ENCODE assay signal across 22 cellular contexts in genomic region chr19:30006206-30006605, GRCh38.
DNase-seq lines count a peak whose midpoint lies in the region; ATAC-seq and TF ChIP-seq lines count a peak whose summit lies in the region.
"Had no signal": no experiment of that assay in that cellular context is flagged by ENCODE, and none has a peak within 500 bp of the region (broad histone marks: within the 10 kb centered on the region; RNA-seq: fewer than 3 reads in every experiment).

No MANE protein-coding gene starts in this region.

- no peak overlapping the region for H3K4me2 ChIP-seq in mammary epithelial cell (ENCODE audit: insufficient read depth, low read depth, low read length)

- intact Hi-C loops in MCF 10A (cut with micrococcal nuclease) (no loop called here), mammary epithelial cell (cut with micrococcal nuclease) (no loop called here)

- no peak overlapping the region for H2AFZ ChIP-seq in mammary epithelial cell (ENCODE audit: low read depth, low read length)

- H3K4me1 Mint-ChIP-seq in MCF 10A (ENCODE audit: insufficient read depth, unreplicated experiment), result no peaks in the 10 kb centered on the region
- H3K4me1 Mint-ChIP-seq in T-helper 1 cell treated with Interleukin-12 subunit alpha and Interleukin-12 subunit beta and Interleukin-4 antibody, amounts not matched to agents 30 μg/mL and 1 μg/mL, for 36 hours (ENCODE audit: low read depth), result peaks cover 25% of the 10 kb centered on the region
- peaks cover 39% of the 10 kb centered on the region for H3K4me1 Mint-ChIP-seq in activated naive CD8-positive, alpha-beta T cell treated with anti-CD3 and anti-CD28 coated beads, Interleukin-2, amount 50 U/mL, for 24 hours

- peak overlapping the region; percentile 23 for H3K27ac Mint-ChIP-seq in MCF 10A (ENCODE audit: low read depth, unreplicated experiment)
- peak overlapping the region; percentile 80 for H3K27ac Mint-ChIP-seq in T-helper 1 cell treated with Interleukin-12 subunit alpha and Interleukin-12 subunit beta and Interleukin-4 antibody, amounts not matched to agents 30 μg/mL and 1 μg/mL, for 36 hours
- H3K27ac Mint-ChIP-seq in activated naive CD8-positive, alpha-beta T cell treated with anti-CD3 and anti-CD28 coated beads, Interleukin-2, amount 50 U/mL, for 24 hours, result peak overlapping the region; percentile 28
- H3K27ac Mint-ChIP-seq: endodermal cell had no signal

- no peak for TF ChIP-seq CTCF in MCF 10A (IDR thresholded peaks at IDR 0.05; ENCODE audit: unreplicated experiment)
- TF ChIP-seq CTCF in mammary epithelial cell (conservative IDR thresholded peaks at IDR 0.05 in 1 of 2, IDR thresholded peaks at IDR 0.05 in 1 of 2; ENCODE audit: extremely low read depth in 1 of 2, insufficient read depth in 1 of 2, low read depth in 1 of 2, low read length in 2 of 2), result no peak

- in situ Hi-C loops in mammary epithelial cell (cut with MboI; ENCODE audit: low sequenced_read_pairs in 2 of 2), result no loop called here

- H3K9me3 ChIP-seq in mammary epithelial cell (replicated peaks; ENCODE audit: insufficient read depth, low read length), result no peaks in the 10 kb centered on the region
- H3K9me3 ChIP-seq: Caco-2, left lung, neutrophil, thoracic aorta had no signal

- no TSS peak for BruUV-seq in MCF 10A (replicated peaks; lab: Mats Ljungman, UMichigan)
- no TSS peak for BruUV-seq in mammary epithelial cell (replicated peaks; lab: Mats Ljungman, UMichigan)

- peaks cover 13% of the 10 kb centered on the region for H3K36me3 ChIP-seq in mammary epithelial cell (ENCODE audit: insufficient read depth, low read length)

- H3K4me3 Mint-ChIP-seq in MCF 10A (ENCODE audit: unreplicated experiment), result no peak overlapping the region
- peak overlapping the region; percentile 67 for H3K4me3 Mint-ChIP-seq in T-helper 1 cell treated with Interleukin-12 subunit alpha and Interleukin-12 subunit beta and Interleukin-4 antibody, amounts not matched to agents 30 μg/mL and 1 μg/mL, for 36 hours
- no peak overlapping the region for H3K4me3 Mint-ChIP-seq in activated naive CD8-positive, alpha-beta T cell treated with anti-CD3 and anti-CD28 coated beads, Interleukin-2, amount 50 U/mL, for 24 hours
- H3K4me3 Mint-ChIP-seq: endodermal cell had no signal

- H3K36me3 Mint-ChIP-seq in MCF 10A (ENCODE audit: insufficient read depth, unreplicated experiment), result peaks cover 37% of the 10 kb centered on the region
- H3K36me3 Mint-ChIP-seq in T-helper 1 cell treated with Interleukin-12 subunit alpha and Interleukin-12 subunit beta and Interleukin-4 antibody, amounts not matched to agents 30 μg/mL and 1 μg/mL, for 36 hours (ENCODE audit: low read depth), result peaks cover 41% of the 10 kb centered on the region
- H3K36me3 Mint-ChIP-seq in activated naive CD8-positive, alpha-beta T cell treated with anti-CD3 and anti-CD28 coated beads, Interleukin-2, amount 50 U/mL, for 24 hours (ENCODE audit: low read depth), result peaks cover 43% of the 10 kb centered on the region

- peaks cover 31% of the 10 kb centered on the region for H3K79me2 ChIP-seq in mammary epithelial cell (ENCODE audit: insufficient read depth, low read length)

- H3K9me3 Mint-ChIP-seq in MCF 10A (ENCODE audit: unreplicated experiment), result no peaks in the 10 kb centered on the region
- H3K9me3 Mint-ChIP-seq in T-helper 1 cell treated with Interleukin-12 subunit alpha and Interleukin-12 subunit beta and Interleukin-4 antibody, amounts not matched to agents 30 μg/mL and 1 μg/mL, for 36 hours, result no peaks in the 10 kb centered on the region
- H3K9me3 Mint-ChIP-seq in activated naive CD8-positive, alpha-beta T cell treated with anti-CD3 and anti-CD28 coated beads, Interleukin-2, amount 50 U/mL, for 24 hours, result no peaks in the 10 kb centered on the region

- dilution Hi-C loops in mammary epithelial cell (cut with HindIII; ENCODE audit: low sequenced_read_pairs), result loop anchor here (10.0 kb wide), 1 partner anchor 271 kb away; no protein-coding TSS in a partner anchor

- no peak for DNase-seq in MCF 10A (ENCODE audit: unreplicated experiment)
- no peak for DNase-seq in mammary epithelial cell
- no peak for DNase-seq in activated naive CD8-positive, alpha-beta T cell treated with anti-CD3 and anti-CD28 coated beads, Interleukin-2, amount 50 U/mL, for 24 hours
- DNase-seq in cerebellar nuclear complex (lab: John Stamatoyannopoulos, UW), result no peak
- DNase-seq in SIG-M5 treated with dmso at 0.1 percent for 504 hours (lab: John Stamatoyannopoulos, UW; ENCODE audit: unreplicated experiment), result no peak
- DNase-seq: activated CD4-positive, alpha-beta T cell treated with anti-CD3 and anti-CD28 coated beads, Interleukin-2, amount 50 U/mL, for 4 hours; activated effector memory CD4-positive, alpha-beta T cell treated with Interleukin-2 at 50 U/mL for 16 hours; Caco-2; EL; endodermal cell; glutamatergic neuron; left lung; MM.1S; NCI-H1694; stimulated activated CD4-positive, alpha-beta T cell treated with anti-CD3 and anti-CD28 coated beads, Interleukin-12 subunit alpha, Interleukin-12 subunit beta, amount 100 ng/mL, for 4 hours; stimulated activated CD8-positive, alpha-beta memory T cell treated with anti-CD3 and anti-CD28 coated beads, Interleukin-4, amount 100 ng/mL, for 48 hours had no signal

- H3K27ac ChIP-seq in mammary epithelial cell (ENCODE audit: insufficient read depth, low read depth, low read length), result no peak overlapping the region
- H3K27ac ChIP-seq: left lung, neutrophil, thoracic aorta had no signal

- POLR2A ChIA-PET in MCF 10A (lab: Yijun Ruan, JAX), result no interaction called here

- H3K4me3 ChIP-seq in mammary epithelial cell (replicated peaks in 1 of 3; ENCODE audit: insufficient read depth in 1 of 3, low read depth in 2 of 3, low read length in 3 of 3), result no peak overlapping the region
- H3K4me3 ChIP-seq: left lung, thoracic aorta had no signal

- no peaks in the 10 kb centered on the region for H3K4me1 ChIP-seq in mammary epithelial cell (ENCODE audit: insufficient read depth, low read length)
- H3K4me1 ChIP-seq: left lung had no signal

- peak; percentile 52 for ATAC-seq in activated naive CD8-positive, alpha-beta T cell treated with anti-CD3 and anti-CD28 coated beads, Interleukin-2, amount 50 U/mL, for 24 hours
- ATAC-seq in GM19324 (IDR thresholded peaks at IDR 0.05; ENCODE audit: low FRiP score, unreplicated experiment), result no peak
- ATAC-seq: HepG2, left lung, Panc1 had no signal

- H3K27me3 Mint-ChIP-seq in MCF 10A (ENCODE audit: insufficient read depth, unreplicated experiment), result no peaks in the 10 kb centered on the region
- H3K27me3 Mint-ChIP-seq in T-helper 1 cell treated with Interleukin-12 subunit alpha and Interleukin-12 subunit beta and Interleukin-4 antibody, amounts not matched to agents 30 μg/mL and 1 μg/mL, for 36 hours (ENCODE audit: low read depth), result no peaks in the 10 kb centered on the region
- H3K27me3 Mint-ChIP-seq in activated naive CD8-positive, alpha-beta T cell treated with anti-CD3 and anti-CD28 coated beads, Interleukin-2, amount 50 U/mL, for 24 hours, result no peaks in the 10 kb centered on the region

- WGBS in mammary epithelial cell (ENCODE audit: low coverage, missing lambda C conversion rate), result 92% methylated on average over 4 of the region's 4 CpGs

- no peaks in the 10 kb centered on the region for H4K20me1 ChIP-seq in mammary epithelial cell (ENCODE audit: insufficient read depth, low read length)

- H3K9ac ChIP-seq in mammary epithelial cell (ENCODE audit: insufficient read depth, low read length), result no peak overlapping the region

- CTCF ChIA-PET in MCF 10A (lab: Yijun Ruan, JAX), result no interaction called here
- CTCF ChIA-PET in mammary epithelial cell (lab: Charles Lee; ENCODE audit: low non-redundant PET), result no interaction called here

- H3K27me3 ChIP-seq in mammary epithelial cell (ENCODE audit: insufficient read depth, low read length), result no peaks in the 10 kb centered on the region
- H3K27me3 ChIP-seq: left lung, neutrophil had no signal

Comparison
In these comparisons a context has a peak if more than half of its experiments do, and no peak if none do; other contexts are left out.
1. H3K27ac Mint-ChIP-seq: peak in every context shown above with its lines; median percentile 80 in T-helper 1 cell treated with Interleukin-12 subunit alpha and Interleukin-12 subunit beta and Interleukin-4 antibody, amounts not matched to agents 30 μg/mL and 1 μg/mL, for 36 hours; 28 in activated naive CD8-positive, alpha-beta T cell treated with anti-CD3 and anti-CD28 coated beads, Interleukin-2, amount 50 U/mL, for 24 hours; 23 in MCF 10A.